18 cellular contexts compared by ENCODE assay signal in the genomic region with DNA sequence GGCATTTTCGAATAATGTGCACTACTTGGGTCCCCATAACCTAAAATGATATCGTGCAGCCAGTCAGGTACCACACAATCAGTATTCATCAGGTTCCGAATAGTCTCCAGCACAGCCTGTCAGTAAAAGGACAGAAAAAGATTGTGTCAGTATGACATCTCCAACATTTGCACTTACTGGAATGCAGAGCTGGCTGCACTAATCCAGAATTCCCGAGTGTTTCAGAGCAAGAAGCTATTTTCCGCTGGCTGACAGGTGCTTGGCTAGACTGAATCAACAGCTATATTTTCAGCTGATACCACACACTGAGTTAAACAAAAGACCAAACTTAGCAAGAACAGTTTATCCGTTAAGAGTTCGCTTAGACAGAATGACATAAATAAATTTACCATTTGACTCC.
"Had no signal": no experiment of that assay in that cellular context is flagged by ENCODE, and none has a peak within 500 bp of the region (broad histone marks: within the 10 kb centered on the region; RNA-seq: fewer than 3 reads in every experiment).

No MANE protein-coding gene starts in this region.

- H3K9me3 ChIP-seq: thyroid gland, uterus had no signal

- DNase-seq: activated CD4-positive, alpha-beta T cell treated with anti-CD3 and anti-CD28 coated beads for 4 hours; activated CD8-positive, alpha-beta memory T cell treated with anti-CD3 and anti-CD28 coated beads, Interleukin-2, amount 50 U/mL, for 4 hours; activated CD8-positive, alpha-beta T cell treated with anti-CD3 and anti-CD28 coated beads for 36 hours; activated gamma-delta T cell; activated T-cell treated with anti-CD3 and anti-CD28 coated beads, Interleukin-2, amount 50 U/mL, for 48 hours; caudate nucleus; hypothalamus; mesendoderm; stimulated activated CD4-positive, alpha-beta T cell treated with anti-CD3 and anti-CD28 coated beads, Interleukin-15, amount 100 ng/mL, for 24 hours; stimulated activated CD4-positive, alpha-beta T cell treated with anti-CD3 and anti-CD28 coated beads, Interleukin-4, amount 100 ng/mL, for 1 hour; stimulated activated naive B cell treated with anti-CD40 and anti-IgM and Interleukin-4, amounts not matched to agents 10 μg/mL and 1 μg/mL and 100 μg/mL, for 72 hours; thyroid gland; uterus had no signal

- H3K4me1 ChIP-seq: neural progenitor cell, thyroid gland, uterus had no signal

- H3K27me3 Mint-ChIP-seq: activated CD8-positive, alpha-beta T cell treated with anti-CD3 and anti-CD28 coated beads for 36 hours; stimulated activated naive B cell treated with anti-CD40 and anti-IgM and Interleukin-4, amounts not matched to agents 10 μg/mL and 1 μg/mL and 100 μg/mL, for 72 hours had no signal

- H3K4me1 Mint-ChIP-seq: neural progenitor cell; stimulated activated naive B cell treated with anti-CD40 and anti-IgM and Interleukin-4, amounts not matched to agents 10 μg/mL and 1 μg/mL and 100 μg/mL, for 72 hours; WTC11 had no signal

- H3K4me3 Mint-ChIP-seq: activated CD8-positive, alpha-beta T cell treated with anti-CD3 and anti-CD28 coated beads for 36 hours; neural progenitor cell; stimulated activated naive B cell treated with anti-CD40 and anti-IgM and Interleukin-4, amounts not matched to agents 10 μg/mL and 1 μg/mL and 100 μg/mL, for 72 hours; WTC11 had no signal

- H3K4me3 ChIP-seq: neural progenitor cell, skin epidermis, thyroid gland, uterus had no signal

- H3K9ac ChIP-seq: neural progenitor cell had no signal

- ATAC-seq: activated CD8-positive, alpha-beta T cell treated with anti-CD3 and anti-CD28 coated beads for 36 hours; activated naive CD4-positive, alpha-beta T cell treated with anti-CD3 and anti-CD28 coated beads, Interleukin-2, amount 50 U/mL, for 72 hours; esophagus mucosa; stimulated activated naive B cell treated with anti-CD40 and anti-IgM and Interleukin-4, amounts not matched to agents 10 μg/mL and 1 μg/mL and 100 μg/mL, for 72 hours; WTC11 had no signal

- H3K27ac Mint-ChIP-seq: activated CD8-positive, alpha-beta T cell treated with anti-CD3 and anti-CD28 coated beads for 36 hours; activated naive CD4-positive, alpha-beta T cell treated with anti-CD3 and anti-CD28 coated beads, Interleukin-2, amount 50 U/mL, for 72 hours; neural progenitor cell; stimulated activated naive B cell treated with anti-CD40 and anti-IgM and Interleukin-4, amounts not matched to agents 10 μg/mL and 1 μg/mL and 100 μg/mL, for 72 hours; WTC11 had no signal

- H3K27me3 ChIP-seq: neural progenitor cell, thyroid gland, uterus had no signal

- H3K27ac ChIP-seq: neural progenitor cell, skin epidermis, thyroid gland, uterus had no signal

- H3K36me3 ChIP-seq: neural progenitor cell, uterus had no signal

- H3K9me3 Mint-ChIP-seq: activated CD8-positive, alpha-beta T cell treated with anti-CD3 and anti-CD28 coated beads for 36 hours; activated naive CD4-positive, alpha-beta T cell treated with anti-CD3 and anti-CD28 coated beads, Interleukin-2, amount 50 U/mL, for 72 hours; neural progenitor cell; stimulated activated naive B cell treated with anti-CD40 and anti-IgM and Interleukin-4, amounts not matched to agents 10 μg/mL and 1 μg/mL and 100 μg/mL, for 72 hours; WTC11 had no signal
